In the genomic region with DNA sequence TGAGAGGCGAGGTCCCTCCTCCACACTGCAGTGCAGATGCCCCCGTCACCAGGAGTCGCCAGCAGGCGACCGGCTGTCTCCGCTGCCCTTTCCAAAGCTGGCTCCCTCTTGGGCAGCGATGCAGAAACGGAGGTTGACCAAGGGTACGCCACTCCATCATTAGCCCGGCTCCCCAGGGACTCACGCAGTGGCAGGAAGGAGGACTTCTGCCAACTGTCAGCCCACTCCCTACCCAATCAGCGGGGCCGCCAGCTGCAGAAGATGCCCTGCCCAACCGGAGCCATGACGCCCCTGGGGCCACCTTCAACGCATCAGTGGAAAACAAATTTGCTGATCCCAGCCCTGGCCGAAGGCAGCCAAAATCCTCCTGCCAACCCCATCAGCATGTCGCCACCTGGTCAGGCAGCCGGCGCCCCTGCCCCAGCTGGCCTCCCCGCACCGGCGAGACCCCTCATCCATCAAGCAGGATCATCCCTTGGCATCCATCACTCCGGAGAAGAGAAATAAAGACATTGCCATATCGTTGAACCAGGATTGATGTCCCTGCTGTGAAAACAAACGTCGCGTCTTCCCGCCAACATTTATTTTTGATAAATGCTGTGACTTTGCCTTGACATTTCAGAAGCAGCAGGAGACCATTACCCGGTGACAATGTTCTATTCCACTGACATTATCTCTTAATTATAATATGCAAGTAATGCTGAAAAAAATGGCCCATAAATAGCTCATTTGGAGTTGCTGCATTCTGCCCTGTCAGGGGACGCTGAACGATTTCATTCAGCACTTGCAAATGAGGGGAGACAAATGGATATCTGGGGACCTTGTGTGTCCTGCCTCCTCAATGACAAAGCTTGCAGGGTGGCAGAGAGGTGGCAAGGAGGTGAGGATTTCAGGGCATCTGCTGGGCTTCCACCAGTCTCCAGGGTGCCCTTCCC, we compare ENCODE assay signal across 16 cellular contexts.
DNase-seq lines count a peak whose midpoint lies in the region; ATAC-seq lines count a peak whose summit lies in the region.
"Had no signal": no experiment of that assay in that cellular context is flagged by ENCODE, and none has a peak within 500 bp of the region (broad histone marks: within the 10 kb centered on the region; RNA-seq: fewer than 3 reads in every experiment).

No MANE protein-coding gene starts in this region.

- ATAC-seq in HG03139 (IDR thresholded peaks at IDR 0.05; ENCODE audit: unreplicated experiment) (no peak), GM21423 (IDR thresholded peaks at IDR 0.05; ENCODE audit: unreplicated experiment) (no peak)

- no peaks in the 10 kb centered on the region for H3K27me3 ChIP-seq in layer of hippocampus (ENCODE audit: control insufficient read depth, insufficient read depth, low read length)

- H3K27ac ChIP-seq in layer of hippocampus (ENCODE audit: low read depth, low read length) = peak overlapping the region; percentile 60

- DNase-seq in DMS153 (lab: John Stamatoyannopoulos, UW) = peak; percentile 80
- peak; percentile 92 to 95 for DNase-seq in NCI-H2081 (lab: John Stamatoyannopoulos, UW)
- DNase-seq in NCI-H82 treated with DMSO at 0.1 percent for 48 hours (lab: John Stamatoyannopoulos, UW; ENCODE audit: unreplicated experiment) = peak; percentile 80
- no peak for DNase-seq in A172 (ENCODE audit: low spot score)
- no peak for DNase-seq in MV-4-11 (lab: John Stamatoyannopoulos, UW)
- DNase-seq: activated CD4-positive, alpha-beta T cell treated with anti-CD3 and anti-CD28 coated beads for 4 hours; activated T-cell treated with anti-CD3 and anti-CD28 coated beads, Interleukin-2, amount 50 U/mL, for 48 hours; aorta; effector memory CD4-positive, alpha-beta T cell; HCEC 1CT; stimulated activated CD4-positive, alpha-beta T cell treated with anti-CD3 and anti-CD28 coated beads, Interleukin-4, amount 100 ng/mL, for 4 hours; stimulated activated naive CD4-positive, alpha-beta T cell; T-helper 2 cell had no signal

Comparison
In these comparisons a context has a peak if more than half of its experiments do, and no peak if none do; other contexts are left out.
1. DNase-seq: peak in DMS153 (single experiment), NCI-H2081 (2 of 2) and NCI-H82 treated with DMSO at 0.1 percent for 48 hours (single experiment); none in A172 (single experiment) and MV-4-11 (single experiment).